Comparison of ENCODE assay signal across 8 cellular contexts in the genomic region with DNA sequence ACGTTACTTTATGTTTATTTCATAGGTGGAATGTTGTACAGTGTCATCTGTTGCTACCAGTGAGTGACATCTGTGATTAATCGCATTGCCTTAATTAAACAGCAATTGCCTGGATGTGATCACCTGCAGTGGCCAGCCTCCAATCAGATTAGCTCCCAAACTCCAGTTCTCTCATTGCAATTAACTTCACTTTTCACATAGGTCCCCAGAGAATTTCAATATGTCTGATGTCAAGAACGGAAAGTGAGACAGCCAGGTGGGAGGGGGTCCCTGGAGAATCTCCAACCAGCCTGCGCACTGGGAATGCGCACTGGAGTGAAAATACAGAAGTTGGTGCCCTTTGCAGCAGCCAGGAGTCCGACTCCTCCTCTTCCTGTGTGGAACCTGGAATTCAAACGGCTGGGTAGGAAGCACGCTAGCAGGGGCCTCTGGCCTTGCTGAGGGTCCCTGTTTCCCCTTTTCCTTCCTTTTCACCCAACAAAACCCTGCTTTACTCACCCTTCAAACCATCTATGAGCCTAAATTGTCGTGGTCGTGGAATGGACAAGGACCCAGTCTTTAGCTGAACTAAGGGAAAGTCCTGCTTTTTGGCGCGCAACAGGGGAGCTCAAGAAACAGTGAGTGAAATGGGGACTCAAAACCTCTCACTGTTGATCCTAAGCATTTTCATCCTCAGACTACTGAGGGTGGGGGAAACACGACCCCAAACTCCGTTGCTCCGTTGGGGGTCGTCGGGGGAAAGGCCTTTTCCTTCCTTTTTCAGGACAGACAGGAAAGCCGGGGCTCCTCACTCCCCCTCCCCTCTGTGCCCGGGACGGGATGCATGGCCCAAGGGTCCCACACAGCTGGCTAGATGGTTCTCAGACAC.
DNase-seq lines count a peak whose midpoint lies in the region; ATAC-seq and TF ChIP-seq lines count a peak whose summit lies in the region.

No MANE protein-coding gene starts in this region.

- H3K79me2 ChIP-seq in mammary epithelial cell (ENCODE audit: insufficient read depth, low read length), result peaks cover 8% of the 10 kb centered on the region

- 0% methylated on average over 14 of the region's 20 CpGs for WGBS in mammary epithelial cell (ENCODE audit: low coverage, missing lambda C conversion rate)

- H3K36me3 ChIP-seq in HEK293 (ENCODE audit: control insufficient read depth in 2 of 2, insufficient read depth in 1 of 2, low read length in 2 of 2) (peaks cover 5 to 18% of the 10 kb centered on the region in 2 experiments), mammary epithelial cell (ENCODE audit: insufficient read depth, low read length) (peaks cover 5% of the 10 kb centered on the region), tibial artery (no peaks in the 10 kb centered on the region)

- CTCF ChIA-PET in HEK293 (lab: Yijun Ruan, JAX) (interaction anchor here (1.1 kb wide), 1 partner anchor 15 kb away, joined by 3 read pairs; no protein-coding TSS in a partner anchor), mammary epithelial cell (lab: Charles Lee; ENCODE audit: low non-redundant PET) (interaction anchor here (0.6 kb wide), 1 partner anchor 331 kb away, joined by 4 read pairs; no protein-coding TSS in a partner anchor)

- no peak for TF ChIP-seq CTCF in HEK293 (tag by site-specific recombination; IDR thresholded peaks at IDR 0.05)
- TF ChIP-seq CTCF in mammary epithelial cell (conservative IDR thresholded peaks at IDR 0.05 in 1 of 2, IDR thresholded peaks at IDR 0.05 in 1 of 2; ENCODE audit: extremely low read depth in 1 of 2, insufficient read depth in 1 of 2, low read depth in 1 of 2, low read length in 2 of 2), result no peak
- TF ChIP-seq CTCF in tibial artery (IDR thresholded peaks at IDR 0.05), result no peak

- no peaks in the 10 kb centered on the region for H3K27me3 ChIP-seq in mammary epithelial cell (ENCODE audit: insufficient read depth, low read length)
- H3K27me3 ChIP-seq in tibial artery, result no peaks in the 10 kb centered on the region

- H4K20me1 ChIP-seq in mammary epithelial cell (ENCODE audit: insufficient read depth, low read length), result no peaks in the 10 kb centered on the region

- no peaks in the 10 kb centered on the region for H3K4me1 ChIP-seq in HEK293 (ENCODE audit: control insufficient read depth, insufficient read depth, low read length)
- no peaks in the 10 kb centered on the region for H3K4me1 ChIP-seq in mammary epithelial cell (ENCODE audit: insufficient read depth, low read length)
- H3K4me1 ChIP-seq in tibial artery, result no peaks in the 10 kb centered on the region

- H3K4me3 ChIP-seq in HEK293 (ENCODE audit: low read depth, low read length), result peak overlapping the region; percentile 78
- peak overlapping the region; percentile 44 to 68 (median 64) for H3K4me3 ChIP-seq in mammary epithelial cell (replicated peaks in 1 of 3; ENCODE audit: insufficient read depth in 1 of 3, low read depth in 2 of 3, low read length in 3 of 3)
- peak overlapping the region; percentile 37 to 40 for H3K4me3 ChIP-seq in tibial artery

- peak overlapping the region; percentile 62 for H3K27ac ChIP-seq in HEK293 (ENCODE audit: extremely low read depth, low read depth, low read length)
- peak overlapping the region; percentile 59 for H3K27ac ChIP-seq in mammary epithelial cell (ENCODE audit: insufficient read depth, low read depth, low read length)
- H3K27ac ChIP-seq in tibial artery, result no peak overlapping the region

- dilution Hi-C loops in mammary epithelial cell (cut with HindIII; ENCODE audit: low sequenced_read_pairs), result no loop called here

- H3K9me3 ChIP-seq in HEK293 (ENCODE audit: control insufficient read depth, insufficient read depth, low read depth, low read length) (no peaks in the 10 kb centered on the region), mammary epithelial cell (replicated peaks; ENCODE audit: insufficient read depth, low read length) (no peaks in the 10 kb centered on the region), tibial artery (no peaks in the 10 kb centered on the region)

- H3K4me2 ChIP-seq in mammary epithelial cell (ENCODE audit: insufficient read depth, low read depth, low read length), result peak overlapping the region; percentile 75

- POLR2A ChIA-PET in HEK293 (lab: Yijun Ruan, JAX), result interaction anchor here (0.6 kb wide), 1 partner anchor 29 kb away, joined by 3 read pairs; no protein-coding TSS in a partner anchor

- ATAC-seq in HG03469 (IDR thresholded peaks at IDR 0.05; ENCODE audit: unreplicated experiment), result no peak

- peak overlapping the region; percentile 94 for H2AFZ ChIP-seq in mammary epithelial cell (ENCODE audit: low read depth, low read length)

- peak; percentile 70 for DNase-seq in A172 (ENCODE audit: low spot score)
- peak; percentile 59 for DNase-seq in NCI-H510A (lab: John Stamatoyannopoulos, UW)
- peak; percentile 36 for DNase-seq in mammary epithelial cell
- DNase-seq in kidney glomerular epithelial cell (lab: John Stamatoyannopoulos, UW), result peak; percentile 61
- DNase-seq in tibial artery, result no peak
- DNase-seq in stimulated activated naive CD4-positive, alpha-beta T cell (lab: John Stamatoyannopoulos, UW), result no peak

- TSS peak; percentile 77 for BruUV-seq in mammary epithelial cell (replicated peaks; lab: Mats Ljungman, UMichigan)

- intact Hi-C loops in mammary epithelial cell (cut with micrococcal nuclease) (no loop called here), tibial artery (cut with DNase I; ENCODE audit: low total_unique reads) (no loop called here)

- peak overlapping the region; percentile 67 for H3K9ac ChIP-seq in mammary epithelial cell (ENCODE audit: insufficient read depth, low read length)

- in situ Hi-C loops in mammary epithelial cell (cut with MboI; ENCODE audit: low sequenced_read_pairs in 2 of 2), result no loop called here

TF ChIP-seq in HEK293, 187 proteins besides CTCF, POLR2A, EP300 and RAD21 (continues in another document):
- TF ChIP-seq ZNF843 (tag by site-specific recombination; IDR thresholded peaks at IDR 0.05) (no peak), ZNF776 (tag by site-specific recombination; IDR thresholded peaks at IDR 0.05; ENCODE audit: borderline replicate concordance) (no peak), ZNF777 (tag by site-specific recombination; IDR thresholded peaks at IDR 0.05; ENCODE audit: borderline replicate concordance) (no peak), ZNF658 (tag by site-specific recombination; IDR thresholded peaks at IDR 0.05) (no peak), ZNF24 (tag by site-specific recombination; IDR thresholded peaks at IDR 0.05) (no peak), YY2 (tag by site-specific recombination; IDR thresholded peaks at IDR 0.05) (no peak), KLF8 (tag by site-specific recombination; IDR thresholded peaks at IDR 0.05) (0 out of 2 replicates have a peak, but pooled peaks have one; percentile 33), FEZF1 (tag by site-specific recombination; IDR thresholded peaks at IDR 0.05) (no peak), HOXD13 (CRISPR knock-in tag; IDR thresholded peaks at IDR 0.05; ENCODE audit: borderline replicate concordance) (no peak), ZNF837 (tag by site-specific recombination; IDR thresholded peaks at IDR 0.05) (no peak), ZNF792 (tag by site-specific recombination; IDR thresholded peaks at IDR 0.05) (no peak), RBAK (tag by site-specific recombination; IDR thresholded peaks at IDR 0.05) (no peak), ZNF23 (tag by site-specific recombination; IDR thresholded peaks at IDR 0.05; ENCODE audit: borderline replicate concordance) (no peak), ZNF426 (tag by site-specific recombination; IDR thresholded peaks at IDR 0.05) (0 out of 2 replicates have a peak, but pooled peaks have one; percentile 4), ZNF311 (tag by site-specific recombination; IDR thresholded peaks at IDR 0.05; ENCODE audit: borderline replicate concordance) (no peak), ZNF629 (tag by site-specific recombination; IDR thresholded peaks at IDR 0.05) (peak; percentile 44; the same call in 1 of the 2 replicates), SP2 (tag by site-specific recombination; IDR thresholded peaks at IDR 0.05) (peak; percentile 35), ZNF670 (tag by site-specific recombination; IDR thresholded peaks at IDR 0.05; ENCODE audit: low read depth) (no peak), ZEB2 (tag by site-specific recombination; IDR thresholded peaks at IDR 0.05) (0 out of 2 replicates have a peak, but pooled peaks have one; percentile 56)
- TF ChIP-seq, protein P1, sequence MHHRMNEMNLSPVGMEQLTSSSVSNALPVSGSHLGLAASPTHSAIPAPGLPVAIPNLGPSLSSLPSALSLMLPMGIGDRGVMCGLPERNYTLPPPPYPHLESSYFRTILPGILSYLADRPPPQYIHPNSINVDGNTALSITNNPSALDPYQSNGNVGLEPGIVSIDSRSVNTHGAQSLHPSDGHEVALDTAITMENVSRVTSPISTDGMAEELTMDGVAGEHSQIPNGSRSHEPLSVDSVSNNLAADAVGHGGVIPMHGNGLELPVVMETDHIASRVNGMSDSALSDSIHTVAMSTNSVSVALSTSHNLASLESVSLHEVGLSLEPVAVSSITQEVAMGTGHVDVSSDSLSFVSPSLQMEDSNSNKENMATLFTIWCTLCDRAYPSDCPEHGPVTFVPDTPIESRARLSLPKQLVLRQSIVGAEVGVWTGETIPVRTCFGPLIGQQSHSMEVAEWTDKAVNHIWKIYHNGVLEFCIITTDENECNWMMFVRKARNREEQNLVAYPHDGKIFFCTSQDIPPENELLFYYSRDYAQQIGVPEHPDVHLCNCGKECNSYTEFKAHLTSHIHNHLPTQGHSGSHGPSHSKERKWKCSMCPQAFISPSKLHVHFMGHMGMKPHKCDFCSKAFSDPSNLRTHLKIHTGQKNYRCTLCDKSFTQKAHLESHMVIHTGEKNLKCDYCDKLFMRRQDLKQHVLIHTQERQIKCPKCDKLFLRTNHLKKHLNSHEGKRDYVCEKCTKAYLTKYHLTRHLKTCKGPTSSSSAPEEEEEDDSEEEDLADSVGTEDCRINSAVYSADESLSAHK (tag by site-specific recombination; IDR thresholded peaks at IDR 0.05), result 0 out of 2 replicates have a peak, but pooled peaks have one; percentile 28
- TF ChIP-seq, protein P2, sequence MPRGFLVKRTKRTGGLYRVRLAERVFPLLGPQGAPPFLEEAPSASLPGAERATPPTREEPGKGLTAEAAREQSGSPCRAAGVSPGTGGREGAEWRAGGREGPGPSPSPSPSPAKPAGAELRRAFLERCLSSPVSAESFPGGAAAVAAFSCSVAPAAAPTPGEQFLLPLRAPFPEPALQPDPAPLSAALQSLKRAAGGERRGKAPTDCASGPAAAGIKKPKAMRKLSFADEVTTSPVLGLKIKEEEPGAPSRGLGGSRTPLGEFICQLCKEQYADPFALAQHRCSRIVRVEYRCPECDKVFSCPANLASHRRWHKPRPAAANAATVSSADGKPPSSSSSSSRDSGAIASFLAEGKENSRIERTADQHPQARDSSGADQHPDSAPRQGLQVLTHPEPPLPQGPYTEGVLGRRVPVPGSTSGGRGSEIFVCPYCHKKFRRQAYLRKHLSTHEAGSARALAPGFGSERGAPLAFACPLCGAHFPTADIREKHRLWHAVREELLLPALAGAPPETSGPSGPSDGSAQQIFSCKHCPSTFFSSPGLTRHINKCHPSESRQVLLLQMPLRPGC (tag by site-specific recombination; IDR thresholded peaks at IDR 0.05), result 0 out of 2 replicates have a peak, but pooled peaks have one; percentile 12

Comparison
In these comparisons a context has a peak if more than half of its experiments do, and no peak if none do; other contexts are left out.
1. DNase-seq: peak in A172 (single experiment), NCI-H510A (single experiment), mammary epithelial cell (single experiment) and kidney glomerular epithelial cell (single experiment); none in tibial artery (0 of 2) and stimulated activated naive CD4-positive, alpha-beta T cell (0 of 6).
2. H3K27ac ChIP-seq: peak in HEK293 (single experiment) and mammary epithelial cell (single experiment); none in tibial artery (0 of 2).
3. Peak in every context shown above with its lines, with median percentiles within 50 percentile points of each other: H3K4me3 ChIP-seq.